ENCODE assay signal across 3 cellular contexts in the genomic region with DNA sequence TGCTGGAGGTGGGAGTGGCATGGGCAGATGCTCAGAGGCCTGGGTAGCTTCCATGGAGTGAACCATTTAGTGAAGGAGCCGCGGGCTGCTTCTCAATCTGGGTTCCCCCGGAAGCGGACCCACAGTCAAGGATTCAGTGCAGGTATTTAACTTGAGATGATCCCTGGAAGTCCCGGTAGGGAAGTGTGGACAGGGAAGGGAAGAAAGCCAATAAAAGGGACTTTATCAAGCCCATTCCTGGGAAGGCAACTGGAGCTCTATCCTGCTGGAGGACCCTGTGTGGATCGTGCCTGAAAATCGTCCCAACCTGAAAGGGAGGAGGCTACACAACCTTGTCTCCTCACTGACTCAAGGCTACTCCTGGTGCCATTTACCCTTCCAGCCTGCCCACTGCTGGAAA.
TF ChIP-seq lines count a peak whose summit lies in the region.

No MANE protein-coding gene starts in this region.

TF ChIP-seq in GM23338, 12 proteins besides CTCF, POLR2A, EP300 and RAD21 (continued from another document and continues in another):
- TF ChIP-seq REST (IDR thresholded peaks at IDR 0.05; ENCODE audit: unreplicated experiment) (no peak), EZH2phosphoT487 (IDR thresholded peaks at IDR 0.05; ENCODE audit: unreplicated experiment) (no peak), CREB1 (CRISPR knock-in tag; IDR thresholded peaks at IDR 0.05; ENCODE audit: low read depth) (no peak), POLR2AphosphoS5 (IDR thresholded peaks at IDR 0.05; ENCODE audit: low read depth) (no peak), ZNF114 (CRISPR knock-in tag; IDR thresholded peaks at IDR 0.05) (no peak), NANOG (IDR thresholded peaks at IDR 0.05; ENCODE audit: borderline replicate concordance) (no peak)
- TF ChIP-seq, protein P1, sequence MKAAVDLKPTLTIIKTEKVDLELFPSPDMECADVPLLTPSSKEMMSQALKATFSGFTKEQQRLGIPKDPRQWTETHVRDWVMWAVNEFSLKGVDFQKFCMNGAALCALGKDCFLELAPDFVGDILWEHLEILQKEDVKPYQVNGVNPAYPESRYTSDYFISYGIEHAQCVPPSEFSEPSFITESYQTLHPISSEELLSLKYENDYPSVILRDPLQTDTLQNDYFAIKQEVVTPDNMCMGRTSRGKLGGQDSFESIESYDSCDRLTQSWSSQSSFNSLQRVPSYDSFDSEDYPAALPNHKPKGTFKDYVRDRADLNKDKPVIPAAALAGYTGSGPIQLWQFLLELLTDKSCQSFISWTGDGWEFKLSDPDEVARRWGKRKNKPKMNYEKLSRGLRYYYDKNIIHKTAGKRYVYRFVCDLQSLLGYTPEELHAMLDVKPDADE (IDR thresholded peaks at IDR 0.05): no peak

TF ChIP-seq in WTC11, 78 proteins besides CTCF, POLR2A, EP300 and RAD21:
- no peak for TF ChIP-seq STAT6 (CRISPR knock-in tag; conservative IDR thresholded peaks at IDR 0.05; ENCODE audit: low read depth)
- TF ChIP-seq, protein P2, sequence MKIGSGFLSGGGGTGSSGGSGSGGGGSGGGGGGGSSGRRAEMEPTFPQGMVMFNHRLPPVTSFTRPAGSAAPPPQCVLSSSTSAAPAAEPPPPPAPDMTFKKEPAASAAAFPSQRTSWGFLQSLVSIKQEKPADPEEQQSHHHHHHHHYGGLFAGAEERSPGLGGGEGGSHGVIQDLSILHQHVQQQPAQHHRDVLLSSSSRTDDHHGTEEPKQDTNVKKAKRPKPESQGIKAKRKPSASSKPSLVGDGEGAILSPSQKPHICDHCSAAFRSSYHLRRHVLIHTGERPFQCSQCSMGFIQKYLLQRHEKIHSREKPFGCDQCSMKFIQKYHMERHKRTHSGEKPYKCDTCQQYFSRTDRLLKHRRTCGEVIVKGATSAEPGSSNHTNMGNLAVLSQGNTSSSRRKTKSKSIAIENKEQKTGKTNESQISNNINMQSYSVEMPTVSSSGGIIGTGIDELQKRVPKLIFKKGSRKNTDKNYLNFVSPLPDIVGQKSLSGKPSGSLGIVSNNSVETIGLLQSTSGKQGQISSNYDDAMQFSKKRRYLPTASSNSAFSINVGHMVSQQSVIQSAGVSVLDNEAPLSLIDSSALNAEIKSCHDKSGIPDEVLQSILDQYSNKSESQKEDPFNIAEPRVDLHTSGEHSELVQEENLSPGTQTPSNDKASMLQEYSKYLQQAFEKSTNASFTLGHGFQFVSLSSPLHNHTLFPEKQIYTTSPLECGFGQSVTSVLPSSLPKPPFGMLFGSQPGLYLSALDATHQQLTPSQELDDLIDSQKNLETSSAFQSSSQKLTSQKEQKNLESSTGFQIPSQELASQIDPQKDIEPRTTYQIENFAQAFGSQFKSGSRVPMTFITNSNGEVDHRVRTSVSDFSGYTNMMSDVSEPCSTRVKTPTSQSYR (CRISPR knock-in tag; IDR thresholded peaks at IDR 0.05): no peak
- 0 out of 2 replicates have a peak, but pooled peaks have one; percentile 39 for TF ChIP-seq EMX1 (CRISPR knock-in tag; IDR thresholded peaks at IDR 0.05)
- TF ChIP-seq TP53 (CRISPR knock-in tag; IDR thresholded peaks at IDR 0.05): no peak
- peak; percentile 62 for TF ChIP-seq PRDM15 (CRISPR knock-in tag; IDR thresholded peaks at IDR 0.05)

TF ChIP-seq in HepG2, 621 proteins besides CTCF, POLR2A, EP300 and RAD21 (continued from another document):
- TF ChIP-seq, protein P3, sequence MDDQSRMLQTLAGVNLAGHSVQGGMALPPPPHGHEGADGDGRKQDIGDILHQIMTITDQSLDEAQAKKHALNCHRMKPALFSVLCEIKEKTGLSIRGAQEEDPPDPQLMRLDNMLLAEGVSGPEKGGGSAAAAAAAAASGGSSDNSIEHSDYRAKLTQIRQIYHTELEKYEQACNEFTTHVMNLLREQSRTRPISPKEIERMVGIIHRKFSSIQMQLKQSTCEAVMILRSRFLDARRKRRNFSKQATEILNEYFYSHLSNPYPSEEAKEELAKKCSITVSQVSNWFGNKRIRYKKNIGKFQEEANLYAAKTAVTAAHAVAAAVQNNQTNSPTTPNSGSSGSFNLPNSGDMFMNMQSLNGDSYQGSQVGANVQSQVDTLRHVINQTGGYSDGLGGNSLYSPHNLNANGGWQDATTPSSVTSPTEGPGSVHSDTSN (CRISPR knock-in tag; IDR thresholded peaks at IDR 0.05; ENCODE audit: borderline replicate concordance): no peak
- TF ChIP-seq, protein P4, sequence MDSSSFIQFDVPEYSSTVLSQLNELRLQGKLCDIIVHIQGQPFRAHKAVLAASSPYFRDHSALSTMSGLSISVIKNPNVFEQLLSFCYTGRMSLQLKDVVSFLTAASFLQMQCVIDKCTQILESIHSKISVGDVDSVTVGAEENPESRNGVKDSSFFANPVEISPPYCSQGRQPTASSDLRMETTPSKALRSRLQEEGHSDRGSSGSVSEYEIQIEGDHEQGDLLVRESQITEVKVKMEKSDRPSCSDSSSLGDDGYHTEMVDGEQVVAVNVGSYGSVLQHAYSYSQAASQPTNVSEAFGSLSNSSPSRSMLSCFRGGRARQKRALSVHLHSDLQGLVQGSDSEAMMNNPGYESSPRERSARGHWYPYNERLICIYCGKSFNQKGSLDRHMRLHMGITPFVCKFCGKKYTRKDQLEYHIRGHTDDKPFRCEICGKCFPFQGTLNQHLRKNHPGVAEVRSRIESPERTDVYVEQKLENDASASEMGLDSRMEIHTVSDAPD (CRISPR knock-in tag; IDR thresholded peaks at IDR 0.05): no peak
- TF ChIP-seq ZNF136 (CRISPR knock-in tag; IDR thresholded peaks at IDR 0.05; ENCODE audit: low read depth): no peak
- TF ChIP-seq ZZZ3 (CRISPR knock-in tag; IDR thresholded peaks at IDR 0.05; ENCODE audit: borderline replicate concordance): no peak
- TF ChIP-seq, protein P5, sequence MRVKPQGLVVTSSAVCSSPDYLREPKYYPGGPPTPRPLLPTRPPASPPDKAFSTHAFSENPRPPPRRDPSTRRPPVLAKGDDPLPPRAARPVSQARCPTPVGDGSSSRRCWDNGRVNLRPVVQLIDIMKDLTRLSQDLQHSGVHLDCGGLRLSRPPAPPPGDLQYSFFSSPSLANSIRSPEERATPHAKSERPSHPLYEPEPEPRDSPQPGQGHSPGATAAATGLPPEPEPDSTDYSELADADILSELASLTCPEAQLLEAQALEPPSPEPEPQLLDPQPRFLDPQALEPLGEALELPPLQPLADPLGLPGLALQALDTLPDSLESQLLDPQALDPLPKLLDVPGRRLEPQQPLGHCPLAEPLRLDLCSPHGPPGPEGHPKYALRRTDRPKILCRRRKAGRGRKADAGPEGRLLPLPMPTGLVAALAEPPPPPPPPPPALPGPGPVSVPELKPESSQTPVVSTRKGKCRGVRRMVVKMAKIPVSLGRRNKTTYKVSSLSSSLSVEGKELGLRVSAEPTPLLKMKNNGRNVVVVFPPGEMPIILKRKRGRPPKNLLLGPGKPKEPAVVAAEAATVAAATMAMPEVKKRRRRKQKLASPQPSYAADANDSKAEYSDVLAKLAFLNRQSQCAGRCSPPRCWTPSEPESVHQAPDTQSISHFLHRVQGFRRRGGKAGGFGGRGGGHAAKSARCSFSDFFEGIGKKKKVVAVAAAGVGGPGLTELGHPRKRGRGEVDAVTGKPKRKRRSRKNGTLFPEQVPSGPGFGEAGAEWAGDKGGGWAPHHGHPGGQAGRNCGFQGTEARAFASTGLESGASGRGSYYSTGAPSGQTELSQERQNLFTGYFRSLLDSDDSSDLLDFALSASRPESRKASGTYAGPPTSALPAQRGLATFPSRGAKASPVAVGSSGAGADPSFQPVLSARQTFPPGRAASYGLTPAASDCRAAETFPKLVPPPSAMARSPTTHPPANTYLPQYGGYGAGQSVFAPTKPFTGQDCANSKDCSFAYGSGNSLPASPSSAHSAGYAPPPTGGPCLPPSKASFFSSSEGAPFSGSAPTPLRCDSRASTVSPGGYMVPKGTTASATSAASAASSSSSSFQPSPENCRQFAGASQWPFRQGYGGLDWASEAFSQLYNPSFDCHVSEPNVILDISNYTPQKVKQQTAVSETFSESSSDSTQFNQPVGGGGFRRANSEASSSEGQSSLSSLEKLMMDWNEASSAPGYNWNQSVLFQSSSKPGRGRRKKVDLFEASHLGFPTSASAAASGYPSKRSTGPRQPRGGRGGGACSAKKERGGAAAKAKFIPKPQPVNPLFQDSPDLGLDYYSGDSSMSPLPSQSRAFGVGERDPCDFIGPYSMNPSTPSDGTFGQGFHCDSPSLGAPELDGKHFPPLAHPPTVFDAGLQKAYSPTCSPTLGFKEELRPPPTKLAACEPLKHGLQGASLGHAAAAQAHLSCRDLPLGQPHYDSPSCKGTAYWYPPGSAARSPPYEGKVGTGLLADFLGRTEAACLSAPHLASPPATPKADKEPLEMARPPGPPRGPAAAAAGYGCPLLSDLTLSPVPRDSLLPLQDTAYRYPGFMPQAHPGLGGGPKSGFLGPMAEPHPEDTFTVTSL (CRISPR knock-in tag; IDR thresholded peaks at IDR 0.05; ENCODE audit: borderline replicate concordance): no peak
- TF ChIP-seq PHF5A (CRISPR knock-in tag; IDR thresholded peaks at IDR 0.05; ENCODE audit: low read depth, unreplicated experiment): no peak
- TF ChIP-seq, protein P6, sequence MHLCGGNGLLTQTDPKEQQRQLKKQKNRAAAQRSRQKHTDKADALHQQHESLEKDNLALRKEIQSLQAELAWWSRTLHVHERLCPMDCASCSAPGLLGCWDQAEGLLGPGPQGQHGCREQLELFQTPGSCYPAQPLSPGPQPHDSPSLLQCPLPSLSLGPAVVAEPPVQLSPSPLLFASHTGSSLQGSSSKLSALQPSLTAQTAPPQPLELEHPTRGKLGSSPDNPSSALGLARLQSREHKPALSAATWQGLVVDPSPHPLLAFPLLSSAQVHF (CRISPR knock-in tag; IDR thresholded peaks at IDR 0.05): no peak
- no peak for TF ChIP-seq PCBP1 (IDR thresholded peaks at IDR 0.05; ENCODE audit: borderline replicate concordance, low read depth, low read length)
- no peak for TF ChIP-seq TCF7L2 (IDR thresholded peaks at IDR 0.05; ENCODE audit: low read depth, low read length)
- no peak for TF ChIP-seq CHD4 (IDR thresholded peaks at IDR 0.05; ENCODE audit: borderline replicate concordance, low read length)
TF ChIP-seq in HepG2: peak in this region for 0.
